31 cellular contexts compared by ENCODE assay signal in genomic region chr2:193776988-193777387, GRCh38.
DNase-seq lines count a peak whose midpoint lies in the region; ATAC-seq and TF ChIP-seq lines count a peak whose summit lies in the region.
"Had no signal": no experiment of that assay in that cellular context is flagged by ENCODE, and none has a peak within 500 bp of the region (broad histone marks: within the 10 kb centered on the region; RNA-seq: fewer than 3 reads in every experiment).

No MANE protein-coding gene starts in this region.

- H2BK5ac ChIP-seq in neuronal stem cell (ENCODE audit: low read length), result no peak overlapping the region

- peaks cover 6% of the 10 kb centered on the region for H3K4me1 Mint-ChIP-seq in mesothelial cell of epicardium
- H3K4me1 Mint-ChIP-seq: activated CD4-positive, alpha-beta T cell treated with anti-CD3 and anti-CD28 coated beads, Interleukin-2, amount 10 ng/mL, durations not matched to agents 24 days and 14 days; activated naive CD8-positive, alpha-beta T cell treated with anti-CD3 and anti-CD28 coated beads, Interleukin-2, amount 10 ng/mL, durations not matched to agents 7 days and 5 days; naive thymus-derived CD4-positive, alpha-beta T cell; stimulated activated naive CD8-positive, alpha-beta T cell treated with anti-CD3 and anti-CD28 coated beads, Interleukin-15, amount 100 ng/mL, for 72 hours had no signal

- H4K20me1 ChIP-seq in Loucy (ENCODE audit: insufficient read depth, low read length, poor library complexity, severe bottlenecking) (no peaks in the 10 kb centered on the region), OCI-LY7 (ENCODE audit: insufficient read depth, low read length) (no peaks in the 10 kb centered on the region)
- H4K20me1 ChIP-seq: BLaER1 had no signal

- no peak overlapping the region for H3K9ac ChIP-seq in Loucy (ENCODE audit: low read depth, low read length, poor library complexity, severe bottlenecking)
- no peak overlapping the region for H3K9ac ChIP-seq in neuronal stem cell (ENCODE audit: low read depth, low read length, poor library complexity)
- H3K9ac ChIP-seq: BLaER1 had no signal

- H4K91ac ChIP-seq in neuronal stem cell (ENCODE audit: low read depth, low read length, poor library complexity), result no peak overlapping the region

- no peak overlapping the region for H2BK120ac ChIP-seq in neuronal stem cell (ENCODE audit: low read depth, low read length)

- intact Hi-C loops in OCI-LY7 (cut with micrococcal nuclease; ENCODE audit: unreplicated experiment), result no loop called here

- H3F3A ChIP-seq in Loucy (ENCODE audit: low read depth), result no peaks in the 10 kb centered on the region

- no peaks in the 10 kb centered on the region for H3K79me1 ChIP-seq in neuronal stem cell (ENCODE audit: low read depth, low read length)

- CTCF ChIA-PET in OCI-LY7 (lab: Charles Lee; ENCODE audit: unreplicated experiment), result no interaction called here

- H3K18ac ChIP-seq in neuronal stem cell (ENCODE audit: low read length), result no peak overlapping the region

- H3K9me3 ChIP-seq in Loucy (ENCODE audit: insufficient read depth, low read depth, low read length) (no peaks in the 10 kb centered on the region), OCI-LY7 (ENCODE audit: low read length) (no peaks in the 10 kb centered on the region), neuronal stem cell (replicated peaks in 1 of 2; ENCODE audit: control insufficient read depth in 2 of 2, insufficient read depth in 1 of 2, low read depth in 1 of 2, low read length in 2 of 2) (no peaks in the 10 kb centered on the region)
- H3K9me3 ChIP-seq: ascending aorta, BLaER1, Caco-2, uterus had no signal

- DNase-seq in NCI-H2081 (lab: John Stamatoyannopoulos, UW) (peak; percentile 4 to 21), NCI-H2081 treated with DMSO at 0.1 percent for 48 hours (lab: John Stamatoyannopoulos, UW) (no peak), OCI-LY7 (ENCODE audit: low spot score) (peak; percentile 7), neuronal stem cell (ENCODE audit: low spot score) (no peak), mesothelial cell of epicardium (ENCODE audit: low spot score in 2 of 2, unreplicated experiment in 2 of 2) (no peak)
- no peak for DNase-seq in stimulated activated naive CD4-positive, alpha-beta T cell treated with Interleukin-2 at 50 U/mL for 16 hours (lab: John Stamatoyannopoulos, UW)
- DNase-seq: activated CD4-positive, alpha-beta T cell treated with anti-CD3 and anti-CD28 coated beads, Interleukin-2, amount 10 ng/mL, durations not matched to agents 24 days and 14 days; activated effector memory CD4-positive, alpha-beta T cell treated with anti-CD3 and anti-CD28 coated beads, Interleukin-2, amount 50 U/mL, for 16 hours; activated naive CD8-positive, alpha-beta T cell treated with anti-CD3 and anti-CD28 coated beads, Interleukin-2, amount 10 ng/mL, durations not matched to agents 7 days and 5 days; activated T-cell treated with anti-CD3 and anti-CD28 coated beads, Interleukin-2, amount 50 U/mL, for 1 hour; Caco-2; effector memory CD4-positive, alpha-beta T cell; erythroblast; islet precursor cell; KBM-7; left ventricle myocardium superior; midbrain; naive thymus-derived CD4-positive, alpha-beta T cell; NCI-H1694; NCI-H774; nucleus accumbens; stimulated activated naive CD8-positive, alpha-beta T cell treated with anti-CD3 and anti-CD28 coated beads, Interleukin-15, amount 100 ng/mL, for 72 hours; uterus had no signal

- POLR2A ChIA-PET in OCI-LY7 (lab: Charles Lee), result interaction anchor here (0.6 to 0.8 kb wide), 2 partner anchors 11 to 178 kb away, joined by 3 read pairs; no protein-coding TSS in a partner anchor

- H3K4me3 Mint-ChIP-seq in mesothelial cell of epicardium, result no peak overlapping the region
- H3K4me3 Mint-ChIP-seq: activated CD4-positive, alpha-beta T cell treated with anti-CD3 and anti-CD28 coated beads, Interleukin-2, amount 10 ng/mL, durations not matched to agents 24 days and 14 days; activated naive CD8-positive, alpha-beta T cell treated with anti-CD3 and anti-CD28 coated beads, Interleukin-2, amount 10 ng/mL, durations not matched to agents 7 days and 5 days; naive thymus-derived CD4-positive, alpha-beta T cell; stimulated activated naive CD8-positive, alpha-beta T cell treated with anti-CD3 and anti-CD28 coated beads, Interleukin-15, amount 100 ng/mL, for 72 hours; T-helper 2 cell treated with Interferon-gamma antibody and Interleukin-4, amounts not matched to agents 5 μg/mL and 100 μg/mL, for 36 hours had no signal

- no peak overlapping the region for H3K4ac ChIP-seq in neuronal stem cell (ENCODE audit: low read length)

- H2BK12ac ChIP-seq in neuronal stem cell (ENCODE audit: low read length), result no peak overlapping the region

- H3K4me1 ChIP-seq in Loucy (ENCODE audit: insufficient read depth, low read length, poor library complexity, severe bottlenecking), result no peaks in the 10 kb centered on the region
- H3K4me1 ChIP-seq in OCI-LY7 (ENCODE audit: insufficient read depth, low read length, poor library complexity, severe bottlenecking), result no peaks in the 10 kb centered on the region
- H3K4me1 ChIP-seq in neuronal stem cell (ENCODE audit: control insufficient read depth in 2 of 2, insufficient read depth in 1 of 2, low read depth in 1 of 2, low read length in 2 of 2), result no peaks in the 10 kb centered on the region
- H3K4me1 ChIP-seq: ascending aorta, BLaER1, Caco-2, uterus had no signal

- no peak overlapping the region for H3K27ac ChIP-seq in OCI-LY7 (ENCODE audit: low read depth, low read length, poor library complexity, severe bottlenecking)
- no peak overlapping the region for H3K27ac ChIP-seq in neuronal stem cell (replicated peaks; ENCODE audit: low read length)
- H3K27ac ChIP-seq: ascending aorta, BLaER1, cardiac muscle cell, coronary artery, uterus had no signal

- WGBS in neuronal stem cell (ENCODE audit: extremely low coverage in 2 of 2, insufficient read length in 2 of 2, insufficient replicate concordance in 1 of 2), 2 donors, result no CpG with 5 or more reads among the region's 1 CpG

- H3K27me3 ChIP-seq in Loucy (ENCODE audit: insufficient read depth, low read length, poor library complexity, severe bottlenecking) (no peaks in the 10 kb centered on the region), neuronal stem cell (ENCODE audit: control insufficient read depth in 3 of 3, insufficient read depth in 3 of 3, low read depth in 1 of 3, low read length in 3 of 3) (no peaks in the 10 kb centered on the region)
- H3K27me3 ChIP-seq: ascending aorta, BLaER1, cardiac muscle cell, uterus had no signal

- ATAC-seq in HG03108 (IDR thresholded peaks at IDR 0.05; ENCODE audit: unreplicated experiment), result no peak
- ATAC-seq: left ventricle myocardium superior; naive thymus-derived CD4-positive, alpha-beta T cell; Right ventricle myocardium inferior; stimulated activated naive CD8-positive, alpha-beta T cell treated with anti-CD3 and anti-CD28 coated beads, Interleukin-15, amount 100 ng/mL, for 72 hours had no signal

- H3K36me3 ChIP-seq in Loucy (ENCODE audit: insufficient read depth, low read length) (no peaks in the 10 kb centered on the region), OCI-LY7 (ENCODE audit: insufficient read depth, low read length) (no peaks in the 10 kb centered on the region), neuronal stem cell (replicated peaks in 1 of 2; ENCODE audit: control insufficient read depth in 2 of 2, insufficient read depth in 2 of 2, low read length in 2 of 2) (no peaks in the 10 kb centered on the region)
- H3K36me3 ChIP-seq: ascending aorta, BLaER1, cardiac muscle cell, uterus had no signal

- H3K4me2 ChIP-seq in Loucy (ENCODE audit: low read depth, low read length, poor library complexity, severe bottlenecking) (no peak overlapping the region), OCI-LY7 (ENCODE audit: low read length) (no peak overlapping the region), neuronal stem cell (ENCODE audit: insufficient read depth, low read length, poor library complexity, severe bottlenecking) (no peak overlapping the region)
- H3K4me2 ChIP-seq: BLaER1 had no signal

- no TSS peak for BruUV-seq in OCI-LY7 (replicated peaks; lab: Mats Ljungman, UMichigan)

- 0 out of 2 replicates have a peak, but pooled peaks have one; percentile 20 for TF ChIP-seq CTCF in Loucy (conservative IDR thresholded peaks at IDR 0.05; ENCODE audit: low read length)
- TF ChIP-seq CTCF in OCI-LY7 (conservative IDR thresholded peaks at IDR 0.05; ENCODE audit: low read length), result 0 out of 2 replicates have a peak, but pooled peaks have one; percentile 28
- TF ChIP-seq CTCF in mesothelial cell of epicardium (IDR thresholded peaks at IDR 0.05; ENCODE audit: unreplicated experiment), result no peak

- H3K4me3 ChIP-seq in Loucy (ENCODE audit: low read length, poor library complexity, severe bottlenecking) (no peak overlapping the region), OCI-LY7 (ENCODE audit: low read depth, low read length, poor library complexity, severe bottlenecking) (no peak overlapping the region), neuronal stem cell (ENCODE audit: low read length in 2 of 2) (no peak overlapping the region)
- H3K4me3 ChIP-seq: ascending aorta, BLaER1, cardiac muscle cell, coronary artery, uterus had no signal

- no peak overlapping the region for H4K8ac ChIP-seq in neuronal stem cell (ENCODE audit: low read depth, low read length)

- H2AFZ ChIP-seq in Loucy (ENCODE audit: low read length) (no peak overlapping the region), OCI-LY7 (ENCODE audit: low read length) (no peak overlapping the region), neuronal stem cell (ENCODE audit: low read length) (no peak overlapping the region)

- no peaks in the 10 kb centered on the region for H3K27me3 Mint-ChIP-seq in mesothelial cell of epicardium (ENCODE audit: low read depth)
- H3K27me3 Mint-ChIP-seq: activated CD4-positive, alpha-beta T cell treated with anti-CD3 and anti-CD28 coated beads, Interleukin-2, amount 10 ng/mL, durations not matched to agents 24 days and 14 days; activated naive CD8-positive, alpha-beta T cell treated with anti-CD3 and anti-CD28 coated beads, Interleukin-2, amount 10 ng/mL, durations not matched to agents 7 days and 5 days; naive thymus-derived CD4-positive, alpha-beta T cell; stimulated activated naive CD8-positive, alpha-beta T cell treated with anti-CD3 and anti-CD28 coated beads, Interleukin-15, amount 100 ng/mL, for 72 hours had no signal

- H3K27ac Mint-ChIP-seq in mesothelial cell of epicardium, result no peak overlapping the region
- H3K27ac Mint-ChIP-seq: activated CD4-positive, alpha-beta T cell treated with anti-CD3 and anti-CD28 coated beads, Interleukin-2, amount 10 ng/mL, durations not matched to agents 24 days and 14 days; activated naive CD8-positive, alpha-beta T cell treated with anti-CD3 and anti-CD28 coated beads, Interleukin-2, amount 10 ng/mL, durations not matched to agents 7 days and 5 days; naive thymus-derived CD4-positive, alpha-beta T cell; stimulated activated naive CD8-positive, alpha-beta T cell treated with anti-CD3 and anti-CD28 coated beads, Interleukin-15, amount 100 ng/mL, for 72 hours; T-helper 2 cell treated with Interferon-gamma antibody and Interleukin-4, amounts not matched to agents 5 μg/mL and 100 μg/mL, for 36 hours had no signal

- no peaks in the 10 kb centered on the region for H3K9me2 ChIP-seq in Loucy (replicated peaks; ENCODE audit: low read depth, low read length)
- H3K9me2 ChIP-seq in OCI-LY7 (ENCODE audit: insufficient read depth, low read length), result no peaks in the 10 kb centered on the region

- H2BK15ac ChIP-seq in neuronal stem cell (ENCODE audit: low read length), result no peak overlapping the region

- no peaks in the 10 kb centered on the region for H3K9me3 Mint-ChIP-seq in mesothelial cell of epicardium
- H3K9me3 Mint-ChIP-seq: activated CD4-positive, alpha-beta T cell treated with anti-CD3 and anti-CD28 coated beads, Interleukin-2, amount 10 ng/mL, durations not matched to agents 24 days and 14 days; activated naive CD8-positive, alpha-beta T cell treated with anti-CD3 and anti-CD28 coated beads, Interleukin-2, amount 10 ng/mL, durations not matched to agents 7 days and 5 days; naive thymus-derived CD4-positive, alpha-beta T cell; stimulated activated naive CD8-positive, alpha-beta T cell treated with anti-CD3 and anti-CD28 coated beads, Interleukin-15, amount 100 ng/mL, for 72 hours; T-helper 2 cell treated with Interferon-gamma antibody and Interleukin-4, amounts not matched to agents 5 μg/mL and 100 μg/mL, for 36 hours had no signal

- H3K79me2 ChIP-seq in Loucy (ENCODE audit: insufficient read depth, low read length) (no peaks in the 10 kb centered on the region), OCI-LY7 (ENCODE audit: insufficient read depth, low read depth, low read length) (no peaks in the 10 kb centered on the region)

- H2AK5ac ChIP-seq in neuronal stem cell (ENCODE audit: low read depth, low read length), result no peak overlapping the region

- H3K36me3 Mint-ChIP-seq in mesothelial cell of epicardium, result no peaks in the 10 kb centered on the region
- H3K36me3 Mint-ChIP-seq: activated naive CD8-positive, alpha-beta T cell treated with anti-CD3 and anti-CD28 coated beads, Interleukin-2, amount 10 ng/mL, durations not matched to agents 7 days and 5 days; naive thymus-derived CD4-positive, alpha-beta T cell had no signal

- no peak overlapping the region for H3K14ac ChIP-seq in neuronal stem cell (ENCODE audit: low read length)

- no peak overlapping the region for H3K23ac ChIP-seq in neuronal stem cell (ENCODE audit: low read depth, low read length, poor library complexity)

Comparison
In these comparisons a context has a peak if more than half of its experiments do, and no peak if none do; other contexts are left out.
1. DNase-seq: peak in NCI-H2081 (2 of 2) and OCI-LY7 (single experiment); none in NCI-H2081 treated with DMSO at 0.1 percent for 48 hours (single experiment), neuronal stem cell (single experiment), mesothelial cell of epicardium (0 of 2) and stimulated activated naive CD4-positive, alpha-beta T cell treated with Interleukin-2 at 50 U/mL for 16 hours (single experiment).